Comparison of ENCODE assay signal across 8 cellular contexts in genomic region chr7:143287321-143287934, GRCh38. TPM values are rescaled to one million over a fixed set of nuclear protein-coding genes. Genes with fewer than 3 reads are reported as not detected.
DNase-seq lines count a peak whose midpoint lies in the region; ATAC-seq, FAIRE-seq and TF ChIP-seq lines count a peak whose summit lies in the region.

No MANE protein-coding gene starts in this region.

- ATAC-seq in T-helper 17 cell = no peak

- no peak for FAIRE-seq in GM12891 (lab: Jason Lieb, UNC)

- H3K4me1 Mint-ChIP-seq in T-helper 17 cell = peaks cover 51% of the 10 kb centered on the region

- H3K4me3 ChIP-seq in GM08714 (ENCODE audit: low read length) (peak overlapping the region; percentile 11; the same call in 1 of the 2 replicates), fibroblast of villous mesenchyme (ENCODE audit: low read depth, low read length) (peak overlapping the region; percentile 50), skeletal muscle cell (ENCODE audit: low read depth, low read length) (peak overlapping the region; percentile 75)

- peak overlapping the region; percentile 49 for H3K27ac Mint-ChIP-seq in T-helper 17 cell

- H3K36me3 Mint-ChIP-seq in T-helper 17 cell (ENCODE audit: low read depth) = peaks cover 5% of the 10 kb centered on the region

- H3K27me3 Mint-ChIP-seq in T-helper 17 cell = no peaks in the 10 kb centered on the region

- peak overlapping the region; percentile 96 for H3K4me3 Mint-ChIP-seq in T-helper 17 cell

- H3K9me3 ChIP-seq in T-helper 17 cell (ENCODE audit: control insufficient read depth, low read length, poor library complexity, severe bottlenecking) = no peaks in the 10 kb centered on the region

- no peak for DNase-seq in T-helper 17 cell
- DNase-seq in fibroblast of villous mesenchyme (ENCODE audit: low read depth) = no peak
- DNase-seq in skeletal muscle cell (ENCODE audit: low read depth) = no peak
- DNase-seq in GM12891 (ENCODE audit: insufficient read length, low spot score) = no peak
- DNase-seq in germinal center (ENCODE audit: low spot score) = no peak
- DNase-seq in 8988T = no peak
- no peak for DNase-seq in activated effector memory CD4-positive, alpha-beta T cell treated with anti-CD3 and anti-CD28 coated beads, Interleukin-2, amount 50 U/mL, for 16 hours

- no peak for TF ChIP-seq POLR2A in GM12891 (IDR thresholded peaks at IDR 0.05; ENCODE audit: low read depth, low read length)

- no peak for TF ChIP-seq CTCF in fibroblast of villous mesenchyme (IDR thresholded peaks at IDR 0.05; ENCODE audit: insufficient read depth, low read depth, low read length)

TF ChIP-seq in GM12891, 5 proteins besides CTCF, POLR2A, EP300 and RAD21:
- TF ChIP-seq TAF1 (IDR thresholded peaks at IDR 0.05; ENCODE audit: low read depth, low read length) = no peak
- TF ChIP-seq POU2F2 (IDR thresholded peaks at IDR 0.05; ENCODE audit: low read depth, low read length) = no peak
- TF ChIP-seq PAX5 (IDR thresholded peaks at IDR 0.05; ENCODE audit: insufficient read depth, low read length, severe bottlenecking) = no peak
- TF ChIP-seq POLR2AphosphoS5 (IDR thresholded peaks at IDR 0.05; ENCODE audit: low read depth, low read length) = no peak
- TF ChIP-seq SPI1 (IDR thresholded peaks at IDR 0.05; ENCODE audit: low read depth, low read length) = no peak

RNA-seq across cellular contexts. Expression of gene CASP2, which starts 0.7 kb away (rescaled TPM):
- total RNA-seq in T-helper 17 cell = 10 to 100 TPM; 49.3 to 52.5 TPM
- total RNA-seq in fibroblast of villous mesenchyme = 11.9 and 16.0 TPM in 2 replicates
- 12.6 TPM for polyA plus RNA-seq in GM12891 (2012; ENCODE audit: low read depth, missing spikeins)

RNA-seq across cellular contexts. Expression of gene TMEM139, which starts 2.7 kb away (rescaled TPM):
- total RNA-seq in T-helper 17 cell = under 1 TPM; 0.77 to 0.86 TPM
- total RNA-seq in fibroblast of villous mesenchyme = not detected in 2 replicates
- 0.13 TPM for polyA plus RNA-seq in GM12891 (2012; ENCODE audit: low read depth, missing spikeins)

RNA-seq across cellular contexts. Expression of gene GSTK1, which starts 24.2 kb away (rescaled TPM):
- total RNA-seq in T-helper 17 cell (100 to 1,000 TPM; 428 to 433 TPM), fibroblast of villous mesenchyme (63.1 and 69.1 TPM in 2 replicates)
- polyA plus RNA-seq in GM12891 (2012; ENCODE audit: low read depth, missing spikeins) = 94.8 TPM

RNA-seq across cellular contexts. Expression of gene CLCN1, which starts 28.5 kb away (rescaled TPM):
- total RNA-seq in T-helper 17 cell (not detected), fibroblast of villous mesenchyme (under 0.01 TPM in 2 replicates)
- 0.10 TPM for polyA plus RNA-seq in GM12891 (2012; ENCODE audit: low read depth, missing spikeins)

Comparison
In these comparisons a context has a peak if more than half of its experiments do, and no peak if none do; other contexts are left out.
1. H3K4me3 ChIP-seq: peak in every context shown above with its lines; median percentile 75 in skeletal muscle cell; 50 in fibroblast of villous mesenchyme; 11 in GM08714.